In the genomic region with DNA sequence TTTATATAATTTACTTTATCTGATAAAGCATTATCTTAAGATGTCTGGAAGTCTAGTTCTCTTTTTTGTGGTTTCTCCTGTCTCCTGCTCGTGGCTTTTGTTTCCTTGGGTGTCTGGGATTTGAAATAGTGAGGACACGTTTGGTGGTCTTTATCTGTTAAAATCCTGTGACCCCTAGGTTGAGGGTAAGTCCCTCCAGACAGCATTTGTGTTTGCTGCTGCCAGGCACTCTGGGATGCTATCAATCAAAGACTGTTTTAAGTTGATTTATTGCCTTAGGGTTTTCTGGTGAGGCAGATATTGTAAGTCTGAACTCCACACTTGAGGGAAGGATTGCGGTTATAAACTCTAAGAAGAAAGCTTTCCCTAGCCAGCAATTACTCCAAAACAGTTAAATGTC, we compare ENCODE assay signal across 1 cellular context.
TF ChIP-seq lines count a peak whose summit lies in the region.

No MANE protein-coding gene starts in this region.

TF ChIP-seq in SK-N-SH, 30 proteins besides CTCF, POLR2A, EP300 and RAD21 (continued from another document):
- TF ChIP-seq, protein P1, sequence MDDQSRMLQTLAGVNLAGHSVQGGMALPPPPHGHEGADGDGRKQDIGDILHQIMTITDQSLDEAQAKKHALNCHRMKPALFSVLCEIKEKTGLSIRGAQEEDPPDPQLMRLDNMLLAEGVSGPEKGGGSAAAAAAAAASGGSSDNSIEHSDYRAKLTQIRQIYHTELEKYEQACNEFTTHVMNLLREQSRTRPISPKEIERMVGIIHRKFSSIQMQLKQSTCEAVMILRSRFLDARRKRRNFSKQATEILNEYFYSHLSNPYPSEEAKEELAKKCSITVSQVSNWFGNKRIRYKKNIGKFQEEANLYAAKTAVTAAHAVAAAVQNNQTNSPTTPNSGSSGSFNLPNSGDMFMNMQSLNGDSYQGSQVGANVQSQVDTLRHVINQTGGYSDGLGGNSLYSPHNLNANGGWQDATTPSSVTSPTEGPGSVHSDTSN (IDR thresholded peaks at IDR 0.05), result peak; percentile 32; the same call in 1 of the 2 replicates
